1 cellular context compared by ENCODE assay signal in genomic region chr20:63518351-63518861, GRCh38.
TF ChIP-seq lines count a peak whose summit lies in the region.

No MANE protein-coding gene starts in this region.

TF ChIP-seq in IMR-90, 13 proteins besides CTCF, POLR2A, EP300 and RAD21:
- TF ChIP-seq FOS (IDR thresholded peaks at IDR 0.05; ENCODE audit: low read depth, low read length), result no peak
- no peak for TF ChIP-seq MAFK (IDR thresholded peaks at IDR 0.05; ENCODE audit: low read depth, low read length)
- TF ChIP-seq RCOR1 (IDR thresholded peaks at IDR 0.05; ENCODE audit: insufficient replicate concordance, low read length), result no peak
- no peak for TF ChIP-seq BHLHE40 (IDR thresholded peaks at IDR 0.05; ENCODE audit: low read depth, low read length)
- TF ChIP-seq, protein P1, sequence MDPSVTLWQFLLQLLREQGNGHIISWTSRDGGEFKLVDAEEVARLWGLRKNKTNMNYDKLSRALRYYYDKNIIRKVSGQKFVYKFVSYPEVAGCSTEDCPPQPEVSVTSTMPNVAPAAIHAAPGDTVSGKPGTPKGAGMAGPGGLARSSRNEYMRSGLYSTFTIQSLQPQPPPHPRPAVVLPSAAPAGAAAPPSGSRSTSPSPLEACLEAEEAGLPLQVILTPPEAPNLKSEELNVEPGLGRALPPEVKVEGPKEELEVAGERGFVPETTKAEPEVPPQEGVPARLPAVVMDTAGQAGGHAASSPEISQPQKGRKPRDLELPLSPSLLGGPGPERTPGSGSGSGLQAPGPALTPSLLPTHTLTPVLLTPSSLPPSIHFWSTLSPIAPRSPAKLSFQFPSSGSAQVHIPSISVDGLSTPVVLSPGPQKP (IDR thresholded peaks at IDR 0.05; ENCODE audit: borderline replicate concordance, low read depth, low read length), result no peak
